ENCODE assay signal across 8 cellular contexts in genomic region chr6:3455490-3456394, GRCh38.
A peak's percentile ranks its signal among the peaks of the same experiment; 100 is the strongest.
DNase-seq lines count a peak whose midpoint lies in the region; TF ChIP-seq lines count a peak whose summit lies in the region.

No MANE protein-coding gene starts in this region.

- H3K4me3 ChIP-seq in SU-DHL-6 (ENCODE audit: insufficient read depth, low read length, poor library complexity, severe bottlenecking): peak overlapping the region; percentile 38
- peak overlapping the region; percentile 69 for H3K4me3 ChIP-seq in neuron (ENCODE audit: low read length)

- no peak for TF ChIP-seq CTCF in SU-DHL-6 (IDR thresholded peaks at IDR 0.05; ENCODE audit: insufficient read depth, low read length, poor library complexity, severe bottlenecking)

- no peak overlapping the region for H2AFZ ChIP-seq in SU-DHL-6 (ENCODE audit: low read depth, low read length, severe bottlenecking)
- peak overlapping the region; percentile 45 for H2AFZ ChIP-seq in neuron (ENCODE audit: low read depth, low read length)

- H3F3A ChIP-seq in SU-DHL-6 (ENCODE audit: insufficient read depth): no peaks in the 10 kb centered on the region

- H3K9ac ChIP-seq in SU-DHL-6 (ENCODE audit: low read length): peak overlapping the region; percentile 14; the same call in 1 of the 2 replicates

- H3K27me3 ChIP-seq in SU-DHL-6 (ENCODE audit: low read length): no peaks in the 10 kb centered on the region
- no peaks in the 10 kb centered on the region for H3K27me3 ChIP-seq in neuron (ENCODE audit: insufficient read depth, low read length)

- H3K9me2 ChIP-seq in SU-DHL-6 (replicated peaks; ENCODE audit: insufficient read depth, low read length): no peaks in the 10 kb centered on the region

- no peaks in the 10 kb centered on the region for H3K9me3 ChIP-seq in SU-DHL-6 (ENCODE audit: insufficient read depth, low read length)
- H3K9me3 ChIP-seq in neuron (ENCODE audit: low read length): no peaks in the 10 kb centered on the region

- H3K79me2 ChIP-seq in SU-DHL-6 (ENCODE audit: insufficient read depth, low read length): no peaks in the 10 kb centered on the region

- peak; percentile 68 for DNase-seq in NCI-H82 (lab: John Stamatoyannopoulos, UW)
- no peak for DNase-seq in NCI-H82 treated with DMSO at 0.1 percent for 48 hours (lab: John Stamatoyannopoulos, UW; ENCODE audit: unreplicated experiment)
- peak; percentile 5 for DNase-seq in fibroblast of gingiva (ENCODE audit: low read depth)
- no peak for DNase-seq in cerebellar cortex (ENCODE audit: low spot score)
- DNase-seq in NCI-H1930 (lab: John Stamatoyannopoulos, UW): no peak
- no peak for DNase-seq in OCI-M2 (lab: John Stamatoyannopoulos, UW; ENCODE audit: unreplicated experiment)

- H3K27ac ChIP-seq in SU-DHL-6 (ENCODE audit: low read depth, low read length): no peak overlapping the region

- H3K4me1 ChIP-seq in neuron (ENCODE audit: insufficient read depth, low read length): peaks cover 50% of the 10 kb centered on the region

- no peaks in the 10 kb centered on the region for H3K36me3 ChIP-seq in SU-DHL-6 (ENCODE audit: low read length)
- H3K36me3 ChIP-seq in neuron (ENCODE audit: insufficient read depth, low read length): no peaks in the 10 kb centered on the region

- H3K4me2 ChIP-seq in SU-DHL-6 (ENCODE audit: low read depth, low read length, poor library complexity, severe bottlenecking): peak overlapping the region; percentile 50

- H4K20me1 ChIP-seq in SU-DHL-6 (ENCODE audit: low read depth, low read length): no peaks in the 10 kb centered on the region

Comparison
In these comparisons a context has a peak if more than half of its experiments do, and no peak if none do; other contexts are left out.
1. DNase-seq: peak in NCI-H82 (single experiment) and fibroblast of gingiva (single experiment); none in NCI-H82 treated with DMSO at 0.1 percent for 48 hours (single experiment), cerebellar cortex (single experiment), NCI-H1930 (0 of 2) and OCI-M2 (single experiment).